13 cellular contexts compared by ENCODE assay signal in genomic region chr1:3410435-3410915, GRCh38. TPM values are rescaled to one million over a fixed set of nuclear protein-coding genes. Genes with fewer than 3 reads are reported as not detected.
"Had no signal": no experiment of that assay in that cellular context is flagged by ENCODE, and none has a peak within 500 bp of the region (broad histone marks: within the 10 kb centered on the region; RNA-seq: fewer than 3 reads in every experiment).

No MANE protein-coding gene starts in this region.

- H3K4me1 ChIP-seq: colonic mucosa had no signal

- H3K27me3 ChIP-seq: colonic mucosa had no signal

- H3K9me3 Mint-ChIP-seq: activated CD4-positive, alpha-beta memory T cell treated with anti-CD3 and anti-CD28 coated beads, Interleukin-2, amount 10 ng/mL, durations not matched to agents 7 days and 5 days; activated naive CD4-positive, alpha-beta T cell treated with anti-CD3 and anti-CD28 coated beads, Interleukin-2, amount 50 U/mL, for 72 hours; activated T-cell treated with anti-CD3 and anti-CD28 coated beads, Interleukin-2, amount 50 U/mL, for 4 hours had no signal

- H3K4me3 ChIP-seq: colonic mucosa, esophagus muscularis mucosa had no signal

- H3K9me3 ChIP-seq: colonic mucosa, esophagus muscularis mucosa had no signal

- H3K27ac ChIP-seq: colonic mucosa, esophagus muscularis mucosa, WERI-Rb-1 had no signal

- H3K4me3 Mint-ChIP-seq: activated CD4-positive, alpha-beta memory T cell treated with anti-CD3 and anti-CD28 coated beads, Interleukin-2, amount 10 ng/mL, durations not matched to agents 7 days and 5 days; activated T-cell treated with anti-CD3 and anti-CD28 coated beads, Interleukin-2, amount 50 U/mL, for 4 hours; naive thymus-derived CD4-positive, alpha-beta T cell had no signal

- ATAC-seq: activated naive CD4-positive, alpha-beta T cell treated with anti-CD3 and anti-CD28 coated beads, Interleukin-2, amount 50 U/mL, for 72 hours; activated T-cell treated with anti-CD3 and anti-CD28 coated beads, Interleukin-2, amount 50 U/mL, for 4 hours; naive thymus-derived CD4-positive, alpha-beta T cell had no signal

- H3K36me3 Mint-ChIP-seq: activated naive CD4-positive, alpha-beta T cell treated with anti-CD3 and anti-CD28 coated beads, Interleukin-2, amount 50 U/mL, for 72 hours; naive thymus-derived CD4-positive, alpha-beta T cell had no signal

- H3K27ac Mint-ChIP-seq: activated CD4-positive, alpha-beta memory T cell treated with anti-CD3 and anti-CD28 coated beads, Interleukin-2, amount 10 ng/mL, durations not matched to agents 7 days and 5 days; activated naive CD4-positive, alpha-beta T cell treated with anti-CD3 and anti-CD28 coated beads, Interleukin-2, amount 50 U/mL, for 72 hours; naive thymus-derived CD4-positive, alpha-beta T cell had no signal

- H3K4me1 Mint-ChIP-seq: activated CD4-positive, alpha-beta memory T cell treated with anti-CD3 and anti-CD28 coated beads, Interleukin-2, amount 10 ng/mL, durations not matched to agents 7 days and 5 days had no signal

- DNase-seq: activated CD4-positive, alpha-beta memory T cell treated with anti-CD3 and anti-CD28 coated beads, Interleukin-2, amount 10 ng/mL, durations not matched to agents 7 days and 5 days; activated CD4-positive, alpha-beta T cell treated with anti-CD3 and anti-CD28 coated beads for 4 hours; activated effector memory CD4-positive, alpha-beta T cell treated with anti-CD3 and anti-CD28 coated beads, Interleukin-2, amount 50 U/mL, for 16 hours; activated T-cell treated with anti-CD3 and anti-CD28 coated beads, Interleukin-2, amount 50 U/mL, for 4 hours; naive thymus-derived CD4-positive, alpha-beta T cell; stimulated activated CD4-positive, alpha-beta T cell treated with anti-CD3 and anti-CD28 coated beads, Interleukin-4, amount 100 ng/mL, for 24 hours; stimulated activated naive CD4-positive, alpha-beta T cell; trophoblast cell had no signal

- H3K27me3 Mint-ChIP-seq: activated CD4-positive, alpha-beta memory T cell treated with anti-CD3 and anti-CD28 coated beads, Interleukin-2, amount 10 ng/mL, durations not matched to agents 7 days and 5 days had no signal

- H3K36me3 ChIP-seq: colonic mucosa, WERI-Rb-1 had no signal

RNA-seq across cellular contexts. Expression of gene ARHGEF16, which starts 44.0 kb away (rescaled TPM):
- total RNA-seq: activated CD4-positive, alpha-beta memory T cell treated with anti-CD3 and anti-CD28 coated beads, Interleukin-2, amount 10 ng/mL, durations not matched to agents 7 days and 5 days; T-helper 1 cell treated with Interleukin-12 subunit alpha and Interleukin-12 subunit beta and Interleukin-4 antibody, amounts not matched to agents 30 ng/mL and 1 ng/mL, for 36 hours had no signal
